In the genomic region with DNA sequence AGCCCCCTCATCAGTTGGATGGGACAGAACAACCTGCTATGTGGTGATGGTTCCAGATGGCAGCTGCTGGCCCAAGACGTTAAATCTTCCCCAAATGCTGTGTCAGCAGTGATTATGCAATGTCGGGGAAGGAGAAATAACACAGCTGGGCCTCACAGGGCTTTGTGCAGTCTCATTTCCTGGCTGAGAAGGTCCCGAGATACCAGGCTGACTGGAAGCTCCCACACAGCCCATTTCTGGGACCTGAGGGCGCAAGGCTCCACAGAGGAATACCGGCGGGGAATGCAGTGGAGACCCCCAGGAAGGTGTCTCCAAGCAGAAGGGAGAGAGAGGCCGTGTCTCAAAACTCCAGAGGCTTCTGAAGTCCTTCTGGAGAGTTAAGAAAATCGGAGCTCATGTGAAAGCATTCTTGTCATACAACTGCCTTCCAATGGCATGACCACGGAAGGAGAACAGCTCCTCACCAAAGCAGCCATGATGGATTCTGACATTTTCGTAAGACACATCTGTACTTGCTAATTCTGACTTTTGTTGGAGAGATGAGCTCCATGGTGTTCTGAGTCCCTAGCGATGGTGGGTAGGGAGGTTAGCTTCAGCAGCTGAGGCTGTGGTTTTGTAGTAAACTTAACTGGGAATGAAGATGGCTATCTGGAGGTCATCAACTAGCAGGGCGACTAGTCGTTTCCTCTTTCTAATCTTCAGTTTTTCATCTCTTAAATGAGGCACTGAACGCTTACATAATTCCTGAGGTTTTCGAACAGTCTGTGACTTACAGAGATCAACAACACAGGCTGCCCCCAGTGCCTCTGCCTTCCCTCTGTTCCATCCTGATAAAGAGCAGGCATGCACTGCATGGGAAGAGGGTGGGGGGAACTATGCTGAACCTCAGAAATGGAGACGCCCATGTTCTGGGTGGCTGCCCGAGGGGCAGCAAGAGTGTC, we compare ENCODE assay signal across 12 cellular contexts. TPM values are rescaled to one million over a fixed set of nuclear protein-coding genes. Genes with fewer than 3 reads are reported as not detected.
DNase-seq lines count a peak whose midpoint lies in the region; ATAC-seq, FAIRE-seq and TF ChIP-seq lines count a peak whose summit lies in the region.
"Had no signal": no experiment of that assay in that cellular context is flagged by ENCODE, and none has a peak within 500 bp of the region (broad histone marks: within the 10 kb centered on the region; RNA-seq: fewer than 3 reads in every experiment).

No MANE protein-coding gene starts in this region.

- no peaks in the 10 kb centered on the region for H3K79me2 ChIP-seq in HepG2 (ENCODE audit: insufficient read depth, low read length)

- TF ChIP-seq CTCF in bronchial epithelial cell (IDR thresholded peaks at IDR 0.05; ENCODE audit: insufficient read depth, low read length, severe bottlenecking) (no peak), HepG2 (CRISPR knock-in tag; IDR thresholded peaks at IDR 0.05) (no peak)

- H3K4me2 ChIP-seq in HepG2 (ENCODE audit: low read depth, low read length): no peak overlapping the region

- no peak overlapping the region for H3K27ac ChIP-seq in HepG2 (ENCODE audit: extremely low read length, insufficient read depth, low read length)
- H3K27ac ChIP-seq: tibial artery, WERI-Rb-1 had no signal

- intact Hi-C loops in HepG2 (cut with micrococcal nuclease; ENCODE audit: unreplicated experiment): no loop called here

- no peak for TF ChIP-seq EP300 in HepG2 (IDR thresholded peaks at IDR 0.05; ENCODE audit: low read depth in 2 of 2, low read length in 2 of 2)
- no peak for TF ChIP-seq EP300 in HepG2 (CRISPR knock-in tag; IDR thresholded peaks at IDR 0.05; ENCODE audit: borderline replicate concordance)

- 78% methylated on average over 16 of the region's 17 CpGs for WGBS in HepG2 (ENCODE audit: low lambda C conversion rate)

- no peak for TF ChIP-seq RAD21 in HepG2 (CRISPR knock-in tag; IDR thresholded peaks at IDR 0.05)

- DNase-seq in Kasumi-1 (lab: John Stamatoyannopoulos, UW) (peak; percentile 65 to 71), bronchial epithelial cell (ENCODE audit: low read depth) (no peak), HepG2 (ENCODE audit: low spot score) (no peak), stromal cell of bone marrow (ENCODE audit: low read depth) (peak; percentile 39), COR-L47 (lab: John Stamatoyannopoulos, UW) (no peak), NCI-H345 (lab: John Stamatoyannopoulos, UW) (no peak)
- DNase-seq: cerebellar nuclear complex, MM.1S, WERI-Rb-1 had no signal

- ATAC-seq in HepG2: no peak
- ATAC-seq in HG02610 (IDR thresholded peaks at IDR 0.05; ENCODE audit: unreplicated experiment): no peak
- no peak for ATAC-seq in GM21515 (IDR thresholded peaks at IDR 0.05; ENCODE audit: unreplicated experiment)

- peaks cover 9% of the 10 kb centered on the region; the same call in 1 of the 2 replicates for H3K9me3 ChIP-seq in HepG2 (ENCODE audit: low read length)
- H3K9me3 ChIP-seq: tibial artery had no signal

- CTCF ChIA-PET in HepG2 (lab: Yijun Ruan, JAX; ENCODE audit: low intra/inter-chr PET ratio, low total read pairs): no interaction called here

- BruUV-seq in HepG2 (replicated peaks; lab: Mats Ljungman, UMichigan): no TSS peak

- H3K4me1 ChIP-seq in HepG2 (ENCODE audit: insufficient read depth, low read length): peaks cover 35% of the 10 kb centered on the region

- no peak for TF ChIP-seq POLR2A in HepG2 (IDR thresholded peaks at IDR 0.05; ENCODE audit: insufficient read depth in 1 of 2, low read depth in 2 of 2, low read length in 2 of 2)

- no peaks in the 10 kb centered on the region for H4K20me1 ChIP-seq in HepG2 (ENCODE audit: insufficient read depth, low read length)

- POLR2A ChIA-PET in HepG2 (lab: Yijun Ruan, JAX): no interaction called here

- H3K4me3 ChIP-seq in bronchial epithelial cell (ENCODE audit: low read depth, low read length) (no peak overlapping the region), HepG2 (replicated peaks in 1 of 3; ENCODE audit: insufficient read depth in 1 of 3, low read depth in 2 of 3, low read length in 3 of 3) (no peak overlapping the region)
- H3K4me3 ChIP-seq: tibial artery had no signal

- H3K27me3 ChIP-seq in bronchial epithelial cell (ENCODE audit: control insufficient read depth, insufficient read depth, low read length) (no peaks in the 10 kb centered on the region), HepG2 (ENCODE audit: control insufficient read depth in 1 of 2, insufficient read depth in 2 of 2, low read length in 2 of 2) (no peaks in the 10 kb centered on the region)
- H3K27me3 ChIP-seq: tibial artery had no signal

- H3K9ac ChIP-seq in HepG2 (ENCODE audit: insufficient read depth, low read depth, low read length): no peak overlapping the region

- H2AFZ ChIP-seq in HepG2 (ENCODE audit: low read length): no peak overlapping the region

- peak; percentile 62 for FAIRE-seq in bronchial epithelial cell (lab: Jason Lieb, UNC)
- FAIRE-seq in HepG2 (lab: Jason Lieb, UNC): no peak

- in situ Hi-C loops in HepG2 (cut with HindIII; ENCODE audit: extremely low pct_ligation_motif_present, low pct_unique_long_range_greater_than_20kb): no loop called here

- H3K36me3 ChIP-seq in bronchial epithelial cell (ENCODE audit: control insufficient read depth, insufficient read depth, low read length) (no peaks in the 10 kb centered on the region), HepG2 (replicated peaks in 1 of 2; ENCODE audit: control insufficient read depth in 1 of 2, insufficient read depth in 2 of 2, low read length in 2 of 2) (no peaks in the 10 kb centered on the region)
- H3K36me3 ChIP-seq: WERI-Rb-1 had no signal

TF ChIP-seq in HepG2, 621 proteins besides CTCF, POLR2A, EP300 and RAD21 (continues in another document):
- TF ChIP-seq CSRNP1 (CRISPR knock-in tag; IDR thresholded peaks at IDR 0.05) (no peak), MAFF (IDR thresholded peaks at IDR 0.05; ENCODE audit: low read depth, low read length) (peak; percentile 76), ZNF543 (CRISPR knock-in tag; IDR thresholded peaks at IDR 0.05) (no peak), ZC3H13 (CRISPR knock-in tag; IDR thresholded peaks at IDR 0.05) (no peak), CEBPB (IDR thresholded peaks at IDR 0.05; ENCODE audit: borderline replicate concordance, low read depth, low read length) (peak; percentile 18; the same call in 1 of the 2 replicates), NRL (CRISPR knock-in tag; IDR thresholded peaks at IDR 0.05; ENCODE audit: borderline replicate concordance) (no peak), THAP11 (CRISPR knock-in tag; IDR thresholded peaks at IDR 0.05) (no peak), ZNF326 (CRISPR knock-in tag; IDR thresholded peaks at IDR 0.05; ENCODE audit: borderline replicate concordance) (no peak), REXO4 (CRISPR knock-in tag; IDR thresholded peaks at IDR 0.05; ENCODE audit: borderline replicate concordance) (no peak), ZNF33A (CRISPR knock-in tag; IDR thresholded peaks at IDR 0.05; ENCODE audit: borderline replicate concordance) (no peak), MYPOP (CRISPR knock-in tag; IDR thresholded peaks at IDR 0.05) (no peak)

RNA-seq across cellular contexts. Expression of gene DICER1, which starts 28.4 kb away (rescaled TPM):
- 27.6 and 39.8 TPM in 2 replicates for total RNA-seq in bronchial epithelial cell
- 61.9 and 88.8 TPM in 2 replicates for total RNA-seq in HepG2 (2016; rRNA removed; fragmentation: Illumina TruSeq; extraction: Trizol)
- 10.5 and 12.5 TPM in 2 replicates for total RNA-seq in HepG2 (2016; cell fraction: cytosol; rRNA removed; fragmentation: Illumina TruSeq; extraction: Trizol; ENCODE audit: low read depth)
- total RNA-seq in HepG2 (2016; cell fraction: insoluble cytoplasmic fraction; rRNA removed; fragmentation: Illumina TruSeq; extraction: Trizol): 56.8 and 81.5 TPM in 2 replicates
- total RNA-seq in HepG2 (2016; cell fraction: membrane; rRNA removed; fragmentation: Illumina TruSeq; extraction: Trizol): 28.2 and 32.1 TPM in 2 replicates
- total RNA-seq in HepG2 (2016; cell fraction: nucleus; rRNA removed; fragmentation: Illumina TruSeq; extraction: Trizol): 64.4 and 74.3 TPM in 2 replicates
- 23.6 and 31.8 TPM in 2 replicates for polyA plus RNA-seq in HepG2 (2011; rRNA removed)
- polyA plus RNA-seq in HepG2 (2011; cell fraction: cytosol; rRNA removed): 9.8 and 13.5 TPM in 2 replicates
- polyA plus RNA-seq in HepG2 (2011; cell fraction: nucleus; rRNA removed): 29.6 and 34.3 TPM in 2 replicates
- 18.7 and 21.1 TPM in 2 replicates for polyA plus RNA-seq in HepG2 (2012)
- 0.61 and 1.1 TPM in 2 replicates for polyA plus RNA-seq in HepG2 (2016; cell fraction: cytosol; fragmentation: Illumina TruSeq; extraction: Trizol; ENCODE audit: low read depth)
- polyA plus RNA-seq in HepG2 (2016; cell fraction: insoluble cytoplasmic fraction; fragmentation: Illumina TruSeq; extraction: Trizol; ENCODE audit: low read depth): 33.8 and 35.8 TPM in 2 replicates
- 3.3 and 3.9 TPM in 2 replicates for polyA plus RNA-seq in HepG2 (2016; cell fraction: membrane; fragmentation: Illumina TruSeq; extraction: Trizol; ENCODE audit: low read depth)
- 42.9 and 44.5 TPM in 2 replicates for polyA plus RNA-seq in HepG2 (2016; cell fraction: nucleus; fragmentation: Illumina TruSeq; extraction: Trizol; ENCODE audit: insufficient read depth, low read depth)
- polyA minus RNA-seq in HepG2 (2011; rRNA and poly(A)+ RNA removed; ENCODE audit: low replicate concordance): 84.7 and 103 TPM in 2 replicates
- polyA minus RNA-seq in HepG2 (2011; cell fraction: cytosol; rRNA and poly(A)+ RNA removed): 49.5 and 78.0 TPM in 2 replicates
- 130 and 156 TPM in 2 replicates for polyA minus RNA-seq in HepG2 (2011; cell fraction: nucleus; rRNA and poly(A)+ RNA removed)

Comparison
In these comparisons a context has a peak if more than half of its experiments do, and no peak if none do; other contexts are left out.
1. DNase-seq: peak in Kasumi-1 (2 of 2) and stromal cell of bone marrow (single experiment); none in bronchial epithelial cell (single experiment), HepG2 (single experiment), COR-L47 (single experiment) and NCI-H345 (single experiment).